25 cellular contexts compared by ENCODE assay signal in genomic region chr10:14003517-14003916, GRCh38.
DNase-seq lines count a peak whose midpoint lies in the region; ATAC-seq and TF ChIP-seq lines count a peak whose summit lies in the region.
"Had no signal": no experiment of that assay in that cellular context is flagged by ENCODE, and none has a peak within 500 bp of the region (broad histone marks: within the 10 kb centered on the region; RNA-seq: fewer than 3 reads in every experiment).

No MANE protein-coding gene starts in this region.

- DNase-seq in activated naive CD4-positive, alpha-beta T cell treated with anti-CD3 and anti-CD28 coated beads, Interleukin-2, amount 10 ng/mL, durations not matched to agents 7 days and 5 days = peak; percentile 33
- DNase-seq in activated naive CD4-positive, alpha-beta T cell treated with anti-CD3 and anti-CD28 coated beads, Interleukin-2, amount 50 U/mL, for 16 hours = no peak
- peak in 2 of 7 experiments; percentile 12 to 30 for DNase-seq in CD8-positive, alpha-beta T cell
- no peak for DNase-seq in activated CD8-positive, alpha-beta T cell treated with anti-CD3 and anti-CD28 coated beads for 36 hours
- DNase-seq in naive thymus-derived CD4-positive, alpha-beta T cell = peak in 6 of 9 donors; percentile 39 to 71 (median 63)
- DNase-seq in DMS79 (lab: John Stamatoyannopoulos, UW) = no peak
- no peak for DNase-seq in WERI-Rb-1
- DNase-seq in NCI-H510A treated with DMSO at 0.1 percent for 48 hours (lab: John Stamatoyannopoulos, UW) = no peak
- DNase-seq: 8988T, AML-193, C1 segment of cervical spinal cord, COR-L47, IMR-90, MV-4-11, NCI-H1105 treated with DMSO at 0.1 percent for 48 hours, NCI-H1694, NCI-H2081, NCI-H2171, NCI-H345, NCI-H524 treated with DMSO at 0.1 percent for 48 hours, NCI-H82, SIG-M5, SK-N-SH had no signal

- no peak for TF ChIP-seq CTCF in CD8-positive, alpha-beta T cell (IDR thresholded peaks at IDR 0.05)
- no peak for TF ChIP-seq CTCF in activated CD8-positive, alpha-beta T cell treated with anti-CD3 and anti-CD28 coated beads for 36 hours (IDR thresholded peaks at IDR 0.05)
- TF ChIP-seq CTCF in WERI-Rb-1 (IDR thresholded peaks at IDR 0.05; ENCODE audit: low read depth, low read length) = no peak

- CTCF ChIA-PET in activated naive CD4-positive, alpha-beta T cell treated with anti-CD3 and anti-CD28 coated beads, Interleukin-2, amount 10 ng/mL, durations not matched to agents 7 days and 5 days (lab: Charles Lee) = no interaction called here
- CTCF ChIA-PET in CD8-positive, alpha-beta T cell (lab: Charles Lee) = no interaction called here
- CTCF ChIA-PET in activated CD8-positive, alpha-beta T cell treated with anti-CD3 and anti-CD28 coated beads for 36 hours (lab: Charles Lee) = interaction anchor here (0.9 to 1.5 kb wide), 2 partner anchors 12 to 29 kb away, joined by 3 read pairs; no protein-coding TSS in a partner anchor
- CTCF ChIA-PET in naive thymus-derived CD4-positive, alpha-beta T cell (lab: Charles Lee) = interaction anchor here (0.7 to 0.9 kb wide), 2 partner anchors 10 to 30 kb away, joined by 3 to 4 read pairs; no protein-coding TSS in a partner anchor

- H3K4me3 Mint-ChIP-seq in activated naive CD4-positive, alpha-beta T cell treated with anti-CD3 and anti-CD28 coated beads, Interleukin-2, amount 10 ng/mL, durations not matched to agents 7 days and 5 days = no peak overlapping the region
- H3K4me3 Mint-ChIP-seq in CD8-positive, alpha-beta T cell = peak overlapping the region; percentile 49
- H3K4me3 Mint-ChIP-seq in activated CD8-positive, alpha-beta T cell treated with anti-CD3 and anti-CD28 coated beads for 36 hours = no peak overlapping the region
- H3K4me3 Mint-ChIP-seq in naive thymus-derived CD4-positive, alpha-beta T cell = peak overlapping the region in 9 of 10 donors; percentile 11 to 80 (median 60)

- H3K4me3 ChIP-seq in CD8-positive, alpha-beta T cell (ENCODE audit: low read depth, low read length) = peak overlapping the region; percentile 12
- no peak overlapping the region for H3K4me3 ChIP-seq in naive thymus-derived CD4-positive, alpha-beta T cell (ENCODE audit: low read length)
- no peak overlapping the region for H3K4me3 ChIP-seq in WERI-Rb-1 (ENCODE audit: low read depth, low read length)

- peak overlapping the region; percentile 11 for H3K27ac Mint-ChIP-seq in activated naive CD4-positive, alpha-beta T cell treated with anti-CD3 and anti-CD28 coated beads, Interleukin-2, amount 10 ng/mL, durations not matched to agents 7 days and 5 days
- H3K27ac Mint-ChIP-seq in CD8-positive, alpha-beta T cell = peak overlapping the region; percentile 58
- H3K27ac Mint-ChIP-seq in activated CD8-positive, alpha-beta T cell treated with anti-CD3 and anti-CD28 coated beads for 36 hours = no peak overlapping the region
- peak overlapping the region in 8 of 9 donors; percentile 18 to 83 (median 44) for H3K27ac Mint-ChIP-seq in naive thymus-derived CD4-positive, alpha-beta T cell

- intact Hi-C loops in CD8-positive, alpha-beta T cell (cut with DNase I, micrococcal nuclease) = loop anchor here in 1 of 2 experiments (10.0 kb wide), 1 partner anchor 91 kb away; no protein-coding TSS in a partner anchor
- intact Hi-C loops in activated CD8-positive, alpha-beta T cell treated with anti-CD3 and anti-CD28 coated beads for 36 hours (cut with micrococcal nuclease) = loop anchor here (10.0 kb wide), 1 partner anchor 109 kb away; no protein-coding TSS in a partner anchor
- intact Hi-C loops in naive thymus-derived CD4-positive, alpha-beta T cell (cut with micrococcal nuclease) = loop anchor here in 1 of 2 donors (10.0 kb wide), 1 partner anchor 139 kb away; no protein-coding TSS in a partner anchor

- ATAC-seq in CD8-positive, alpha-beta T cell = peak; percentile 91
- ATAC-seq in activated CD8-positive, alpha-beta T cell treated with anti-CD3 and anti-CD28 coated beads for 36 hours = peak; percentile 27
- ATAC-seq in naive thymus-derived CD4-positive, alpha-beta T cell = peak; percentile 90
- ATAC-seq: HCT116, Panc1 had no signal

- H3K9me3 Mint-ChIP-seq in activated naive CD4-positive, alpha-beta T cell treated with anti-CD3 and anti-CD28 coated beads, Interleukin-2, amount 10 ng/mL, durations not matched to agents 7 days and 5 days = peaks cover 2% of the 10 kb centered on the region
- H3K9me3 Mint-ChIP-seq in CD8-positive, alpha-beta T cell = peaks cover 2% of the 10 kb centered on the region
- H3K9me3 Mint-ChIP-seq in activated CD8-positive, alpha-beta T cell treated with anti-CD3 and anti-CD28 coated beads for 36 hours = peaks cover 5% of the 10 kb centered on the region
- peaks cover 0 to 9% (median 2%) of the 10 kb centered on the region in 11 donors for H3K9me3 Mint-ChIP-seq in naive thymus-derived CD4-positive, alpha-beta T cell

- no peak overlapping the region for H3K27ac ChIP-seq in CD8-positive, alpha-beta T cell (ENCODE audit: low read depth, low read length)
- peak overlapping the region; percentile 14 for H3K27ac ChIP-seq in naive thymus-derived CD4-positive, alpha-beta T cell (ENCODE audit: low read depth, low read length)
- no peak overlapping the region for H3K27ac ChIP-seq in WERI-Rb-1

- peaks cover 33% of the 10 kb centered on the region for H3K4me1 ChIP-seq in CD8-positive, alpha-beta T cell (ENCODE audit: insufficient read depth, low read length)
- H3K4me1 ChIP-seq in naive thymus-derived CD4-positive, alpha-beta T cell (ENCODE audit: control insufficient read depth in 2 of 2, insufficient read depth in 2 of 2, low read length in 2 of 2) = peaks cover 13 to 27% of the 10 kb centered on the region in 2 donors

- no peaks in the 10 kb centered on the region for H3K36me3 ChIP-seq in CD8-positive, alpha-beta T cell (ENCODE audit: insufficient read depth, low read length)
- no peaks in the 10 kb centered on the region for H3K36me3 ChIP-seq in naive thymus-derived CD4-positive, alpha-beta T cell (ENCODE audit: control insufficient read depth in 2 of 3, insufficient read depth in 3 of 3, low read length in 3 of 3)
- no peaks in the 10 kb centered on the region for H3K36me3 ChIP-seq in WERI-Rb-1

- H3K27me3 ChIP-seq in CD8-positive, alpha-beta T cell (ENCODE audit: insufficient read depth, low read length) = no peaks in the 10 kb centered on the region
- no peaks in the 10 kb centered on the region for H3K27me3 ChIP-seq in naive thymus-derived CD4-positive, alpha-beta T cell (ENCODE audit: control insufficient read depth in 2 of 2, insufficient read depth in 2 of 2, low read length in 2 of 2)
- H3K27me3 ChIP-seq in WERI-Rb-1 (ENCODE audit: insufficient read depth, low read depth, severe bottlenecking) = no peaks in the 10 kb centered on the region

- no peaks in the 10 kb centered on the region for H3K9me3 ChIP-seq in CD8-positive, alpha-beta T cell (ENCODE audit: low read length)
- H3K9me3 ChIP-seq in naive thymus-derived CD4-positive, alpha-beta T cell (ENCODE audit: control insufficient read depth in 2 of 3, low read length in 3 of 3) = no peaks in the 10 kb centered on the region
- no peaks in the 10 kb centered on the region for H3K9me3 ChIP-seq in WERI-Rb-1 (ENCODE audit: severe bottlenecking)
- H3K9me3 ChIP-seq: SK-N-SH had no signal

- H3K4me1 Mint-ChIP-seq in activated naive CD4-positive, alpha-beta T cell treated with anti-CD3 and anti-CD28 coated beads, Interleukin-2, amount 10 ng/mL, durations not matched to agents 7 days and 5 days = peaks cover 45% of the 10 kb centered on the region
- H3K4me1 Mint-ChIP-seq in CD8-positive, alpha-beta T cell (ENCODE audit: low read depth) = peaks cover 45% of the 10 kb centered on the region
- peaks cover 31% of the 10 kb centered on the region for H3K4me1 Mint-ChIP-seq in activated CD8-positive, alpha-beta T cell treated with anti-CD3 and anti-CD28 coated beads for 36 hours (ENCODE audit: low read depth)
- peaks cover 21 to 68% (median 52%) of the 10 kb centered on the region in 7 donors for H3K4me1 Mint-ChIP-seq in naive thymus-derived CD4-positive, alpha-beta T cell

- POLR2A ChIA-PET in CD8-positive, alpha-beta T cell (lab: Charles Lee) = no interaction called here
- POLR2A ChIA-PET in activated CD8-positive, alpha-beta T cell treated with anti-CD3 and anti-CD28 coated beads for 36 hours (lab: Charles Lee) = interaction anchor here (1.4 kb wide), 1 partner anchor 182 kb away, joined by 3 read pairs; no protein-coding TSS in a partner anchor
- POLR2A ChIA-PET in naive thymus-derived CD4-positive, alpha-beta T cell (lab: Charles Lee) = no interaction called here

- H3K36me3 Mint-ChIP-seq in activated naive CD4-positive, alpha-beta T cell treated with anti-CD3 and anti-CD28 coated beads, Interleukin-2, amount 10 ng/mL, durations not matched to agents 7 days and 5 days = peaks cover 1% of the 10 kb centered on the region
- H3K36me3 Mint-ChIP-seq in CD8-positive, alpha-beta T cell = no peaks in the 10 kb centered on the region
- no peaks in the 10 kb centered on the region for H3K36me3 Mint-ChIP-seq in activated CD8-positive, alpha-beta T cell treated with anti-CD3 and anti-CD28 coated beads for 36 hours (ENCODE audit: low read depth)
- peaks cover 0 to 4% (median 0%) of the 10 kb centered on the region in 5 donors for H3K36me3 Mint-ChIP-seq in naive thymus-derived CD4-positive, alpha-beta T cell

- peaks cover 8% of the 10 kb centered on the region for H3K27me3 Mint-ChIP-seq in activated naive CD4-positive, alpha-beta T cell treated with anti-CD3 and anti-CD28 coated beads, Interleukin-2, amount 10 ng/mL, durations not matched to agents 7 days and 5 days
- no peaks in the 10 kb centered on the region for H3K27me3 Mint-ChIP-seq in CD8-positive, alpha-beta T cell (ENCODE audit: low read depth)
- H3K27me3 Mint-ChIP-seq in activated CD8-positive, alpha-beta T cell treated with anti-CD3 and anti-CD28 coated beads for 36 hours = no peaks in the 10 kb centered on the region
- H3K27me3 Mint-ChIP-seq in naive thymus-derived CD4-positive, alpha-beta T cell = peaks cover 0 to 28% (median 0%) of the 10 kb centered on the region in 5 donors

Comparison
In these comparisons a context has a peak if more than half of its experiments do, and no peak if none do; other contexts are left out.
1. DNase-seq: peak in activated naive CD4-positive, alpha-beta T cell treated with anti-CD3 and anti-CD28 coated beads, Interleukin-2, amount 10 ng/mL, durations not matched to agents 7 days and 5 days (single experiment) and naive thymus-derived CD4-positive, alpha-beta T cell (6 of 9); none in activated naive CD4-positive, alpha-beta T cell treated with anti-CD3 and anti-CD28 coated beads, Interleukin-2, amount 50 U/mL, for 16 hours (single experiment), activated CD8-positive, alpha-beta T cell treated with anti-CD3 and anti-CD28 coated beads for 36 hours (single experiment), DMS79 (single experiment), WERI-Rb-1 (single experiment) and NCI-H510A treated with DMSO at 0.1 percent for 48 hours (single experiment).
2. H3K4me3 Mint-ChIP-seq: peak in CD8-positive, alpha-beta T cell (single experiment) and naive thymus-derived CD4-positive, alpha-beta T cell (9 of 10); none in activated naive CD4-positive, alpha-beta T cell treated with anti-CD3 and anti-CD28 coated beads, Interleukin-2, amount 10 ng/mL, durations not matched to agents 7 days and 5 days (single experiment) and activated CD8-positive, alpha-beta T cell treated with anti-CD3 and anti-CD28 coated beads for 36 hours (single experiment).
3. ATAC-seq: peak in every context shown above with its lines; median percentile 91 in CD8-positive, alpha-beta T cell; 90 in naive thymus-derived CD4-positive, alpha-beta T cell; 27 in activated CD8-positive, alpha-beta T cell treated with anti-CD3 and anti-CD28 coated beads for 36 hours.
4. CTCF ChIA-PET loops: an anchor here in activated CD8-positive, alpha-beta T cell treated with anti-CD3 and anti-CD28 coated beads for 36 hours (0.9 to 1.5 kb wide) and naive thymus-derived CD4-positive, alpha-beta T cell (0.7 to 0.9 kb wide); none called in activated naive CD4-positive, alpha-beta T cell treated with anti-CD3 and anti-CD28 coated beads, Interleukin-2, amount 10 ng/mL, durations not matched to agents 7 days and 5 days and CD8-positive, alpha-beta T cell.